Comparison of ENCODE assay signal across 2 cellular contexts in the genomic region with DNA sequence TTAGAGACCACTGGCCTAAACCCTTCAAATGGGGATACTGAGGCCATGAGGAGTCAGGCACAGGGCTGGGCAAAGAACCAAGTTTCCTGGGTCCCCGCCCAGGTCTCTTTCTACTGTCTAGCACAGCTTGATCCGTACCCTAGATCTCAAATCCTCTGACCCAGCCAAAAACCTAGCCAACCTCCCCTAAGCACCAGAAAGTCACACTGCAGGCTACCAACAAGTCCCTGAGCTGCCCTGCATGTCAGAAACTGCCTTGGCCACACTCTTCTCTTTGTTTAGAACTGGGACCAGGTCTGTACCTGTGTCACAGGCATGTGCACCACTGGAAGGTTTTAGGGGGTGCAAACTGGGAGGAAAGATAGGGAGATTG.
TF ChIP-seq lines count a peak whose summit lies in the region.

No MANE protein-coding gene starts in this region.

TF ChIP-seq in SK-N-SH, 30 proteins besides CTCF, POLR2A, EP300 and RAD21 (continued from another document):
- TF ChIP-seq, protein P1, sequence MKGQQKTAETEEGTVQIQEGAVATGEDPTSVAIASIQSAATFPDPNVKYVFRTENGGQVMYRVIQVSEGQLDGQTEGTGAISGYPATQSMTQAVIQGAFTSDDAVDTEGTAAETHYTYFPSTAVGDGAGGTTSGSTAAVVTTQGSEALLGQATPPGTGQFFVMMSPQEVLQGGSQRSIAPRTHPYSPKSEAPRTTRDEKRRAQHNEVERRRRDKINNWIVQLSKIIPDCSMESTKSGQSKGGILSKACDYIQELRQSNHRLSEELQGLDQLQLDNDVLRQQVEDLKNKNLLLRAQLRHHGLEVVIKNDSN (IDR thresholded peaks at IDR 0.05; ENCODE audit: borderline replicate concordance, low read depth): no peak
- TF ChIP-seq, protein P2, sequence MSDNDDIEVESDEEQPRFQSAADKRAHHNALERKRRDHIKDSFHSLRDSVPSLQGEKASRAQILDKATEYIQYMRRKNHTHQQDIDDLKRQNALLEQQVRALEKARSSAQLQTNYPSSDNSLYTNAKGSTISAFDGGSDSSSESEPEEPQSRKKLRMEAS (IDR thresholded peaks at IDR 0.05; ENCODE audit: low read depth): no peak
- TF ChIP-seq, protein P3, sequence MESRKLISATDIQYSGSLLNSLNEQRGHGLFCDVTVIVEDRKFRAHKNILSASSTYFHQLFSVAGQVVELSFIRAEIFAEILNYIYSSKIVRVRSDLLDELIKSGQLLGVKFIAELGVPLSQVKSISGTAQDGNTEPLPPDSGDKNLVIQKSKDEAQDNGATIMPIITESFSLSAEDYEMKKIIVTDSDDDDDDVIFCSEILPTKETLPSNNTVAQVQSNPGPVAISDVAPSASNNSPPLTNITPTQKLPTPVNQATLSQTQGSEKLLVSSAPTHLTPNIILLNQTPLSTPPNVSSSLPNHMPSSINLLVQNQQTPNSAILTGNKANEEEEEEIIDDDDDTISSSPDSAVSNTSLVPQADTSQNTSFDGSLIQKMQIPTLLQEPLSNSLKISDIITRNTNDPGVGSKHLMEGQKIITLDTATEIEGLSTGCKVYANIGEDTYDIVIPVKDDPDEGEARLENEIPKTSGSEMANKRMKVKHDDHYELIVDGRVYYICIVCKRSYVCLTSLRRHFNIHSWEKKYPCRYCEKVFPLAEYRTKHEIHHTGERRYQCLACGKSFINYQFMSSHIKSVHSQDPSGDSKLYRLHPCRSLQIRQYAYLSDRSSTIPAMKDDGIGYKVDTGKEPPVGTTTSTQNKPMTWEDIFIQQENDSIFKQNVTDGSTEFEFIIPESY (IDR thresholded peaks at IDR 0.05; ENCODE audit: borderline replicate concordance, low read depth): no peak
- TF ChIP-seq TAF1 (IDR thresholded peaks at IDR 0.05; ENCODE audit: borderline replicate concordance, low read depth, low read length) (no peak), RFX5 (IDR thresholded peaks at IDR 0.05; ENCODE audit: low read length) (no peak), JUND (IDR thresholded peaks at IDR 0.05) (no peak), NRF1 (IDR thresholded peaks at IDR 0.05; ENCODE audit: low read depth, low read length) (no peak), RXRA (IDR thresholded peaks at IDR 0.05; ENCODE audit: borderline replicate concordance, low read depth) (no peak), NFIC (IDR thresholded peaks at IDR 0.05; ENCODE audit: borderline replicate concordance) (no peak), TEAD4 (IDR thresholded peaks at IDR 0.05; ENCODE audit: borderline replicate concordance, insufficient read depth) (no peak), MXI1 (IDR thresholded peaks at IDR 0.05; ENCODE audit: low read depth, low read length) (no peak)
- TF ChIP-seq, protein P4, sequence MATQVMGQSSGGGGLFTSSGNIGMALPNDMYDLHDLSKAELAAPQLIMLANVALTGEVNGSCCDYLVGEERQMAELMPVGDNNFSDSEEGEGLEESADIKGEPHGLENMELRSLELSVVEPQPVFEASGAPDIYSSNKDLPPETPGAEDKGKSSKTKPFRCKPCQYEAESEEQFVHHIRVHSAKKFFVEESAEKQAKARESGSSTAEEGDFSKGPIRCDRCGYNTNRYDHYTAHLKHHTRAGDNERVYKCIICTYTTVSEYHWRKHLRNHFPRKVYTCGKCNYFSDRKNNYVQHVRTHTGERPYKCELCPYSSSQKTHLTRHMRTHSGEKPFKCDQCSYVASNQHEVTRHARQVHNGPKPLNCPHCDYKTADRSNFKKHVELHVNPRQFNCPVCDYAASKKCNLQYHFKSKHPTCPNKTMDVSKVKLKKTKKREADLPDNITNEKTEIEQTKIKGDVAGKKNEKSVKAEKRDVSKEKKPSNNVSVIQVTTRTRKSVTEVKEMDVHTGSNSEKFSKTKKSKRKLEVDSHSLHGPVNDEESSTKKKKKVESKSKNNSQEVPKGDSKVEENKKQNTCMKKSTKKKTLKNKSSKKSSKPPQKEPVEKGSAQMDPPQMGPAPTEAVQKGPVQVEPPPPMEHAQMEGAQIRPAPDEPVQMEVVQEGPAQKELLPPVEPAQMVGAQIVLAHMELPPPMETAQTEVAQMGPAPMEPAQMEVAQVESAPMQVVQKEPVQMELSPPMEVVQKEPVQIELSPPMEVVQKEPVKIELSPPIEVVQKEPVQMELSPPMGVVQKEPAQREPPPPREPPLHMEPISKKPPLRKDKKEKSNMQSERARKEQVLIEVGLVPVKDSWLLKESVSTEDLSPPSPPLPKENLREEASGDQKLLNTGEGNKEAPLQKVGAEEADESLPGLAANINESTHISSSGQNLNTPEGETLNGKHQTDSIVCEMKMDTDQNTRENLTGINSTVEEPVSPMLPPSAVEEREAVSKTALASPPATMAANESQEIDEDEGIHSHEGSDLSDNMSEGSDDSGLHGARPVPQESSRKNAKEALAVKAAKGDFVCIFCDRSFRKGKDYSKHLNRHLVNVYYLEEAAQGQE (IDR thresholded peaks at IDR 0.05; ENCODE audit: low read depth, low read length): no peak
- TF ChIP-seq, protein P5, sequence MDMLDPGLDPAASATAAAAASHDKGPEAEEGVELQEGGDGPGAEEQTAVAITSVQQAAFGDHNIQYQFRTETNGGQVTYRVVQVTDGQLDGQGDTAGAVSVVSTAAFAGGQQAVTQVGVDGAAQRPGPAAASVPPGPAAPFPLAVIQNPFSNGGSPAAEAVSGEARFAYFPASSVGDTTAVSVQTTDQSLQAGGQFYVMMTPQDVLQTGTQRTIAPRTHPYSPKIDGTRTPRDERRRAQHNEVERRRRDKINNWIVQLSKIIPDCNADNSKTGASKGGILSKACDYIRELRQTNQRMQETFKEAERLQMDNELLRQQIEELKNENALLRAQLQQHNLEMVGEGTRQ (IDR thresholded peaks at IDR 0.05; ENCODE audit: borderline replicate concordance, low read depth, low read length): no peak
- TF ChIP-seq, protein P6, sequence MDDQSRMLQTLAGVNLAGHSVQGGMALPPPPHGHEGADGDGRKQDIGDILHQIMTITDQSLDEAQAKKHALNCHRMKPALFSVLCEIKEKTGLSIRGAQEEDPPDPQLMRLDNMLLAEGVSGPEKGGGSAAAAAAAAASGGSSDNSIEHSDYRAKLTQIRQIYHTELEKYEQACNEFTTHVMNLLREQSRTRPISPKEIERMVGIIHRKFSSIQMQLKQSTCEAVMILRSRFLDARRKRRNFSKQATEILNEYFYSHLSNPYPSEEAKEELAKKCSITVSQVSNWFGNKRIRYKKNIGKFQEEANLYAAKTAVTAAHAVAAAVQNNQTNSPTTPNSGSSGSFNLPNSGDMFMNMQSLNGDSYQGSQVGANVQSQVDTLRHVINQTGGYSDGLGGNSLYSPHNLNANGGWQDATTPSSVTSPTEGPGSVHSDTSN (IDR thresholded peaks at IDR 0.05): no peak

TF ChIP-seq in SK-N-SH treated with all-trans-retinoic acid at 6 μM for 48 hours, 23 proteins besides CTCF, POLR2A, EP300 and RAD21 (continued from another document):
- TF ChIP-seq, protein P7, sequence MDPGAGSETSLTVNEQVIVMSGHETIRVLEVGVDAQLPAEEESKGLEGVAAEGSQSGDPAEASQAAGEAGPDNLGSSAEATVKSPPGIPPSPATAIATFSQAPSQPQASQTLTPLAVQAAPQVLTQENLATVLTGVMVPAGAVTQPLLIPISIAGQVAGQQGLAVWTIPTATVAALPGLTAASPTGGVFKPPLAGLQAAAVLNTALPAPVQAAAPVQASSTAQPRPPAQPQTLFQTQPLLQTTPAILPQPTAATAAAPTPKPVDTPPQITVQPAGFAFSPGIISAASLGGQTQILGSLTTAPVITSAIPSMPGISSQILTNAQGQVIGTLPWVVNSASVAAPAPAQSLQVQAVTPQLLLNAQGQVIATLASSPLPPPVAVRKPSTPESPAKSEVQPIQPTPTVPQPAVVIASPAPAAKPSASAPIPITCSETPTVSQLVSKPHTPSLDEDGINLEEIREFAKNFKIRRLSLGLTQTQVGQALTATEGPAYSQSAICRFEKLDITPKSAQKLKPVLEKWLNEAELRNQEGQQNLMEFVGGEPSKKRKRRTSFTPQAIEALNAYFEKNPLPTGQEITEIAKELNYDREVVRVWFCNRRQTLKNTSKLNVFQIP (CRISPR knock-in tag; IDR thresholded peaks at IDR 0.05; ENCODE audit: borderline replicate concordance, low read depth): no peak
